In the genomic region with DNA sequence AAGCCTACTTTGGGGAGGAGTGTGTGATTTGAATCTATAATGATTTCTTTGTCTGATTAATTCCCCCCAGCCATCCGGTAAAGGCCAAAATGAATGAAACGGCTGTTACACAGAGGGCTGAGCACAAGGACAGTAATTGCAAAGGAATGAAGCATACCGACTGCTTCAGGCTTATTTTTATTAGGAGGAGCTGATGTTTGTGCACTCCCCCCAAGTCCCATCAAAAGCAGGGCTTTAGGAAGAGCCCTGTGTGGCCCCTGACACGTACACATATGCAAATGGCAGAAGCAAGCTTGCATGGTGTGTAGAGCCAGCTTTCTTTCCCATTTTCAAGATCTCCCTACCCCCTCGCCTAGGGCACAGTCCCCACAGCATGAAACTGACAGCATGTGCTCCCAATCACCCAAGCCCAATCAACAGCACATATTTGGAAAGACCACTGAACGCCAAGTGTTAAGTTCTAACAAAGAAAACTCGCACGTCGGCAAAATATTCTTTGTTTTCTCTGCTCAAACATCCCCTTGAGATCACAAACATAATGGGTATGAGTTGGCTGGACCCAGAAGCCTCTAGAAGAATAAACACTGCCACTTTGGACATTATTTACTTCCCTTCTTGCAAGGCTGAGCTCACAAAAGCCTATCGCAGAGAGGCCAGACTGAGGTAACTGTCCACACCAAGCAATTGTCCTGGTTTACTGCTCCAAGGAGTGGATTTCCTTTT, we compare ENCODE assay signal across 7 cellular contexts.
DNase-seq lines count a peak whose midpoint lies in the region; ATAC-seq and TF ChIP-seq lines count a peak whose summit lies in the region.

No MANE protein-coding gene starts in this region.

- no peak overlapping the region for H3K4me3 ChIP-seq in PC-3 (ENCODE audit: low read length)
- no peak overlapping the region for H3K4me3 ChIP-seq in endodermal cell (ENCODE audit: low read length)
- H3K4me3 ChIP-seq in mesenchymal stem cell (ENCODE audit: insufficient read depth in 1 of 2, low read depth in 1 of 2, low read length in 2 of 2) = peak overlapping the region in 1 of 2 experiments; percentile 7
- H3K4me3 ChIP-seq in urinary bladder (ENCODE audit: low read depth, low read length) = no peak overlapping the region

- peak overlapping the region; percentile 20 to 94 for H3K4ac ChIP-seq in mesenchymal stem cell (ENCODE audit: low read depth in 1 of 2, low read length in 2 of 2)

- H4K20me1 ChIP-seq in PC-3 (ENCODE audit: low read length) = no peaks in the 10 kb centered on the region

- peak overlapping the region; percentile 36; the same call in 1 of the 2 replicates for H3K9ac ChIP-seq in PC-3 (ENCODE audit: low read length)
- H3K9ac ChIP-seq in endodermal cell (ENCODE audit: extremely low read depth, low read length, poor library complexity, severe bottlenecking) = no peak overlapping the region
- H3K9ac ChIP-seq in mesenchymal stem cell (ENCODE audit: low read length) = peak overlapping the region; percentile 89

- peak overlapping the region; percentile 78 for H4K8ac ChIP-seq in mesenchymal stem cell (ENCODE audit: low read length)

- H3K27me3 Mint-ChIP-seq in endodermal cell (ENCODE audit: insufficient read depth) = no peaks in the 10 kb centered on the region

- peak overlapping the region; percentile 77 for H4K91ac ChIP-seq in mesenchymal stem cell (ENCODE audit: low read length)

- H3K9me2 ChIP-seq in PC-3 (replicated peaks; ENCODE audit: low read length) = no peaks in the 10 kb centered on the region

- DNase-seq in PC-3 (peak; percentile 75), endodermal cell (peak; percentile 24), mesenchymal stem cell (peak; percentile 77), GM10248 (ENCODE audit: extremely low spot score) (no peak)
- DNase-seq in stimulated activated naive CD4-positive, alpha-beta T cell treated with Interleukin-2 at 50 U/mL for 16 hours (lab: John Stamatoyannopoulos, UW) = no peak

- peak overlapping the region; percentile 73 for H2AK5ac ChIP-seq in mesenchymal stem cell (ENCODE audit: low read length, severe bottlenecking)

- H3K4me1 ChIP-seq in PC-3 (ENCODE audit: insufficient read depth, low read length) = peaks cover 23% of the 10 kb centered on the region
- H3K4me1 ChIP-seq in endodermal cell (ENCODE audit: control insufficient read depth, insufficient read depth, low read length) = no peaks in the 10 kb centered on the region
- H3K4me1 ChIP-seq in mesenchymal stem cell (ENCODE audit: control insufficient read depth, insufficient read depth, low read depth, low read length) = peaks cover 23% of the 10 kb centered on the region
- H3K4me1 ChIP-seq in urinary bladder (ENCODE audit: insufficient read depth) = no peaks in the 10 kb centered on the region

- no peaks in the 10 kb centered on the region for H3K79me2 ChIP-seq in PC-3 (ENCODE audit: low read length)

- H3K9me3 ChIP-seq in PC-3 (ENCODE audit: low read length) (no peaks in the 10 kb centered on the region), endodermal cell (ENCODE audit: control insufficient read depth, low read length) (no peaks in the 10 kb centered on the region), mesenchymal stem cell (ENCODE audit: control insufficient read depth, low read length) (no peaks in the 10 kb centered on the region)

- BruUV-seq in PC-3 (replicated peaks; lab: Mats Ljungman, UMichigan) = no TSS peak

- TF ChIP-seq CTCF in PC-3 (conservative IDR thresholded peaks at IDR 0.05; ENCODE audit: low read depth, low read length) (no peak), endodermal cell (conservative IDR thresholded peaks at IDR 0.05) (no peak), GM10248 (IDR thresholded peaks at IDR 0.05; ENCODE audit: control extremely low read depth, extremely low read depth, low read depth, missing control alignments) (no peak)

- H3F3A ChIP-seq in PC-3 (ENCODE audit: low read length, unreplicated experiment) = no peaks in the 10 kb centered on the region

- H3K4me1 Mint-ChIP-seq in endodermal cell = peaks cover 10% of the 10 kb centered on the region

- ATAC-seq in PC-3 = peak; percentile 83
- no peak for ATAC-seq in HG03469 (IDR thresholded peaks at IDR 0.05; ENCODE audit: unreplicated experiment)

- peak overlapping the region; percentile 80 for H2BK15ac ChIP-seq in mesenchymal stem cell (ENCODE audit: low read depth, poor library complexity, severe bottlenecking)

- H3K4me3 Mint-ChIP-seq in endodermal cell = no peak overlapping the region

- H2BK120ac ChIP-seq in mesenchymal stem cell (ENCODE audit: low read depth, low read length) = peak overlapping the region; percentile 98

- no peak overlapping the region for H3K23ac ChIP-seq in mesenchymal stem cell (ENCODE audit: low read length in 2 of 2)

- WGBS in endodermal cell (ENCODE audit: insufficient coverage in 1 of 2, insufficient read length in 1 of 2), 2 experiments = 64 to 76% methylated on average over 9 to 10 of the region's 10 CpGs
- WGBS in mesenchymal stem cell = 24% methylated on average over 10 of the region's 10 CpGs
- 43% methylated on average over 10 of the region's 10 CpGs for WGBS in urinary bladder

- no peak overlapping the region for H3K27ac Mint-ChIP-seq in endodermal cell

- peak overlapping the region; percentile 100 for H2BK5ac ChIP-seq in mesenchymal stem cell (ENCODE audit: low read depth, low read length, poor library complexity, severe bottlenecking)

- peak overlapping the region; percentile 75 to 94 for H3K18ac ChIP-seq in mesenchymal stem cell (ENCODE audit: low read depth in 1 of 2, low read length in 2 of 2)

- H2AFZ ChIP-seq in PC-3 (ENCODE audit: low read length) = peak overlapping the region; percentile 70
- peak overlapping the region; percentile 70 for H2AFZ ChIP-seq in mesenchymal stem cell (ENCODE audit: low read depth, low read length)

- CTCF ChIA-PET in PC-3 (lab: Charles Lee) = no interaction called here
- CTCF ChIA-PET in GM10248 (lab: Yijun Ruan, JAX) = no interaction called here

- H3K27ac ChIP-seq in PC-3 (ENCODE audit: low read length) (peak overlapping the region; percentile 82), endodermal cell (ENCODE audit: low read depth, low read length) (peak overlapping the region; percentile 98), mesenchymal stem cell (ENCODE audit: low read length, poor library complexity, severe bottlenecking) (peak overlapping the region; percentile 100), urinary bladder (ENCODE audit: low read depth) (peak overlapping the region; percentile 2)

- POLR2A ChIA-PET in PC-3 (lab: Charles Lee; ENCODE audit: unreplicated experiment) = interaction anchor here (0.6 kb wide), 1 partner anchor 172 kb away, joined by 3 read pairs; no protein-coding TSS in a partner anchor
- POLR2A ChIA-PET in GM10248 (lab: Yijun Ruan, JAX) = no interaction called here

- H3K36me3 Mint-ChIP-seq in endodermal cell (ENCODE audit: low read depth) = no peaks in the 10 kb centered on the region

- H3K36me3 ChIP-seq in PC-3 (ENCODE audit: low read depth, low read length) (no peaks in the 10 kb centered on the region), endodermal cell (ENCODE audit: control insufficient read depth, insufficient read depth, low read length) (no peaks in the 10 kb centered on the region), mesenchymal stem cell (ENCODE audit: control insufficient read depth in 1 of 2, insufficient read depth in 2 of 2, low read depth in 1 of 2, low read length in 2 of 2) (peaks cover 0 to 5% of the 10 kb centered on the region in 2 experiments), urinary bladder (ENCODE audit: insufficient read depth) (no peaks in the 10 kb centered on the region)

- intact Hi-C loops in PC-3 (cut with micrococcal nuclease) = loop anchor here (2.0 to 5.0 kb wide), 2 partner anchors 20 to 41 kb away; no protein-coding TSS in a partner anchor

- H3K79me1 ChIP-seq in mesenchymal stem cell (replicated peaks; ENCODE audit: low read length, poor library complexity, severe bottlenecking) = no peaks in the 10 kb centered on the region

- peak overlapping the region; percentile 71 to 96 for H2BK12ac ChIP-seq in mesenchymal stem cell (ENCODE audit: low read length in 2 of 2)

- H3K27me3 ChIP-seq in PC-3 (ENCODE audit: low read length) (no peaks in the 10 kb centered on the region), endodermal cell (ENCODE audit: control insufficient read depth, insufficient read depth, low read length, poor library complexity, severe bottlenecking) (no peaks in the 10 kb centered on the region), mesenchymal stem cell (ENCODE audit: control insufficient read depth in 1 of 2, insufficient read depth in 1 of 2, low read length in 2 of 2) (no peaks in the 10 kb centered on the region)

- peaks cover 5% of the 10 kb centered on the region for H3K9me3 Mint-ChIP-seq in endodermal cell

- H3K4me2 ChIP-seq in PC-3 (ENCODE audit: low read length) (peak overlapping the region; percentile 61), mesenchymal stem cell (ENCODE audit: low read length, poor library complexity, severe bottlenecking) (no peak overlapping the region)

- peak overlapping the region in 1 of 2 experiments; percentile 84 for H3K14ac ChIP-seq in mesenchymal stem cell (ENCODE audit: low read length in 2 of 2)

Comparison
In these comparisons a context has a peak if more than half of its experiments do, and no peak if none do; other contexts are left out.
1. DNase-seq: peak in PC-3 (single experiment), endodermal cell (single experiment) and mesenchymal stem cell (single experiment); none in stimulated activated naive CD4-positive, alpha-beta T cell treated with Interleukin-2 at 50 U/mL for 16 hours (single experiment) and GM10248 (single experiment).
2. H3K27ac ChIP-seq: peak in every context shown above with its lines; median percentile 100 in mesenchymal stem cell; 98 in endodermal cell; 82 in PC-3; 2 in urinary bladder.